In genomic region chr12:103956515-103957027, GRCh38 we compare ENCODE assay signal across 8 cellular contexts. TPM values are rescaled to one million over a fixed set of nuclear protein-coding genes. Genes with fewer than 3 reads are reported as not detected.
DNase-seq lines count a peak whose midpoint lies in the region; ATAC-seq and TF ChIP-seq lines count a peak whose summit lies in the region.

No MANE protein-coding gene starts in this region.

- ATAC-seq in GM21390 (IDR thresholded peaks at IDR 0.05; ENCODE audit: unreplicated experiment) (peak; percentile 25), IMR-90 (ENCODE audit: low read depth) (peak; percentile 52)

- peak overlapping the region; percentile 88; the same call in 1 of the 2 replicates for H2AK5ac ChIP-seq in IMR-90 (ENCODE audit: low read depth, low read length)

- TF ChIP-seq CTCF in Caco-2 (IDR thresholded peaks at IDR 0.05; ENCODE audit: insufficient read depth in 1 of 2, low read depth in 1 of 2, low read length in 1 of 2, severe bottlenecking in 1 of 2, unreplicated experiment in 1 of 2): no peak
- no peak for TF ChIP-seq CTCF in IMR-90 (conservative IDR thresholded peaks at IDR 0.05; ENCODE audit: low read depth, low read length)
- no peak for TF ChIP-seq CTCF in astrocyte of the cerebellum (IDR thresholded peaks at IDR 0.05; ENCODE audit: low read depth, low read length, missing control alignments)
- TF ChIP-seq CTCF in kidney epithelial cell (IDR thresholded peaks at IDR 0.05; ENCODE audit: insufficient read depth, low read length, poor library complexity, severe bottlenecking): no peak

- no peaks in the 10 kb centered on the region for H3K27me3 ChIP-seq in Caco-2 (replicated peaks; ENCODE audit: control insufficient read depth, insufficient read depth, low read length)
- no peaks in the 10 kb centered on the region for H3K27me3 ChIP-seq in IMR-90 (ENCODE audit: control insufficient read depth, insufficient read depth, low read length)
- H3K27me3 ChIP-seq in kidney epithelial cell (ENCODE audit: control insufficient read depth, insufficient read depth, low read length): no peaks in the 10 kb centered on the region

- H3K27ac Mint-ChIP-seq in Caco-2 (ENCODE audit: unreplicated experiment): peak overlapping the region; percentile 97

- peaks cover 5% of the 10 kb centered on the region; the same call in 1 of the 2 replicates for H3K9me1 ChIP-seq in IMR-90 (ENCODE audit: insufficient read depth, low read length)

- TF ChIP-seq RAD21 in IMR-90 (IDR thresholded peaks at IDR 0.05; ENCODE audit: low read length): no peak

- no peaks in the 10 kb centered on the region for H3K27me3 Mint-ChIP-seq in Caco-2 (ENCODE audit: insufficient read depth, unreplicated experiment)

- H2AK9ac ChIP-seq in IMR-90 (replicated peaks; ENCODE audit: low read depth, low read length, poor library complexity): peak overlapping the region; percentile 90

- dilution Hi-C loops in IMR-90 (cut with HindIII; ENCODE audit: low sequenced_read_pairs, unreplicated experiment): no loop called here

- peak overlapping the region; percentile 92 for H3K14ac ChIP-seq in IMR-90 (replicated peaks; ENCODE audit: low read depth, low read length)

- DNase-seq in Caco-2 (peak; percentile 45 to 47), IMR-90 (no peak), astrocyte of the cerebellum (ENCODE audit: low read depth) (no peak), kidney epithelial cell (ENCODE audit: low read depth) (no peak), substantia nigra (lab: John Stamatoyannopoulos, UW) (peak in 23 of 49 donors; percentile 22 to 77 (median 53)), DMS114 treated with DMSO at 0.1 percent for 48 hours (lab: John Stamatoyannopoulos, UW; ENCODE audit: unreplicated experiment) (no peak), NCI-H1417 treated with DMSO at 0.1 percent for 48 hours (lab: John Stamatoyannopoulos, UW) (no peak)

- peaks cover 18% of the 10 kb centered on the region for H3K4me1 Mint-ChIP-seq in Caco-2 (ENCODE audit: low read depth, unreplicated experiment)

- H3K9me3 Mint-ChIP-seq in Caco-2 (ENCODE audit: unreplicated experiment): no peaks in the 10 kb centered on the region

- H3K4me3 Mint-ChIP-seq in Caco-2 (ENCODE audit: unreplicated experiment): peak overlapping the region; percentile 79

- TF ChIP-seq POLR2A in IMR-90 (IDR thresholded peaks at IDR 0.05; ENCODE audit: low read depth, low read length): no peak

- H3K4me2 ChIP-seq in IMR-90 (ENCODE audit: low read depth, low read length): peak overlapping the region; percentile 98

- peak overlapping the region; percentile 30; the same call in 2 of the 3 replicates for H2BK15ac ChIP-seq in IMR-90 (ENCODE audit: low read depth, low read length)

- peak overlapping the region; percentile 93 for H3K9ac ChIP-seq in IMR-90 (ENCODE audit: low read depth, low read length)

- peak overlapping the region; percentile 91 to 95 for H4K8ac ChIP-seq in IMR-90 (ENCODE audit: low read depth in 2 of 2, low read length in 2 of 2)

- H3K56ac ChIP-seq in IMR-90 (ENCODE audit: extremely low read depth, insufficient read depth, low read length): peak overlapping the region; percentile 78; the same call in 1 of the 2 replicates

- POLR2A ChIA-PET in Caco-2 (lab: Charles Lee) (interaction anchor here (0.6 to 2.4 kb wide), 4 partner anchors 9 to 108 kb away, joined by 3 to 28 read pairs (median 9); partner anchors contain the start of genes HCFC2, HSP90B1 and TDG), IMR-90 (lab: Charles Lee; ENCODE audit: unreplicated experiment) (interaction anchor here (1.0 kb wide), 1 partner anchor 10 kb away, joined by 6 read pairs; the partner anchor contains the start of gene TDG)

- WGBS in IMR-90 (ENCODE audit: extremely low coverage in 2 of 2, insufficient read length in 1 of 2), 2 experiments: 0% methylated on average over 12 of the region's 31 CpGs; no CpG with 5 or more reads in 1 of the 2 experiments

- BruUV-seq in Caco-2 (replicated peaks; lab: Mats Ljungman, UMichigan) (TSS peak; percentile 27), IMR-90 (replicated peaks; lab: Mats Ljungman, UMichigan) (no TSS peak)

- peak overlapping the region; percentile 78 for H2BK5ac ChIP-seq in IMR-90 (ENCODE audit: low read depth, low read length, poor library complexity, severe bottlenecking)

- peaks cover 21 to 57% of the 10 kb centered on the region in 2 experiments for H3K79me1 ChIP-seq in IMR-90 (ENCODE audit: low read depth in 1 of 2, low read length in 2 of 2)

- peak overlapping the region; percentile 33 for H3K18ac ChIP-seq in IMR-90 (ENCODE audit: low read depth, low read length)

- peak overlapping the region; percentile 46 for H4K5ac ChIP-seq in IMR-90 (ENCODE audit: low read depth, low read length)

- H3K36me3 Mint-ChIP-seq in Caco-2 (ENCODE audit: insufficient read depth, unreplicated experiment): peaks cover 32% of the 10 kb centered on the region

- H3K36me3 ChIP-seq in Caco-2 (ENCODE audit: control insufficient read depth, insufficient read depth, low read length) (peaks cover 3% of the 10 kb centered on the region), IMR-90 (ENCODE audit: control insufficient read depth, insufficient read depth, low read length) (peaks cover 17% of the 10 kb centered on the region), kidney epithelial cell (ENCODE audit: control insufficient read depth, insufficient read depth, low read length) (peaks cover 1% of the 10 kb centered on the region)

- H4K20me1 ChIP-seq in IMR-90 (ENCODE audit: insufficient read depth, low read length): peaks cover 2% of the 10 kb centered on the region; the same call in 1 of the 2 replicates

- H3K4me3 ChIP-seq in Caco-2 (ENCODE audit: low read depth, low read length) (peak overlapping the region; percentile 97), IMR-90 (ENCODE audit: insufficient read depth, low read depth, low read length) (peak overlapping the region; percentile 72), astrocyte of the cerebellum (ENCODE audit: low read depth, low read length) (peak overlapping the region; percentile 90), kidney epithelial cell (ENCODE audit: low read depth, low read length) (peak overlapping the region; percentile 91)

- H4K91ac ChIP-seq in IMR-90 (ENCODE audit: insufficient read depth, low read depth, low read length): peak overlapping the region; percentile 78

- H2AFZ ChIP-seq in IMR-90 (replicated peaks; ENCODE audit: low read length, poor library complexity): peak overlapping the region; percentile 95

- in situ Hi-C loops in IMR-90 (cut with MboI; ENCODE audit: low sequenced_read_pairs): no loop called here
- in situ Hi-C loops in astrocyte of the cerebellum (cut with HindIII; ENCODE audit: low sequenced_read_pairs): no loop called here

- peak overlapping the region; percentile 90 for H3K27ac ChIP-seq in IMR-90 (ENCODE audit: insufficient read depth, low read length)
- H3K27ac ChIP-seq in substantia nigra (ENCODE audit: low read depth, low read length, poor library complexity, severe bottlenecking): peak overlapping the region; percentile 96

- no peak overlapping the region for H2BK20ac ChIP-seq in IMR-90 (ENCODE audit: low read depth, low read length)

- peak overlapping the region; percentile 81 for H3K4ac ChIP-seq in IMR-90 (ENCODE audit: low read depth, low read length)

- peak overlapping the region; percentile 63 for H2BK120ac ChIP-seq in IMR-90 (ENCODE audit: low read depth, low read length)

- peak overlapping the region; percentile 61 for H3K23ac ChIP-seq in IMR-90 (ENCODE audit: low read depth, low read length)

- no peaks in the 10 kb centered on the region for H3K9me3 ChIP-seq in Caco-2
- H3K9me3 ChIP-seq in IMR-90 (ENCODE audit: control insufficient read depth, insufficient read depth, low read length): no peaks in the 10 kb centered on the region

- CTCF ChIA-PET in Caco-2 (lab: Charles Lee): interaction anchor here (1.0 kb wide), 1 partner anchor 9 kb away, joined by 3 read pairs; the partner anchor contains the start of gene TDG
- CTCF ChIA-PET in IMR-90 (lab: Yijun Ruan, JAX): interaction anchor here (0.6 kb wide), 1 partner anchor 16 kb away, joined by 7 read pairs; no protein-coding TSS in a partner anchor

- H3K4me1 ChIP-seq in Caco-2: peaks cover 4% of the 10 kb centered on the region
- H3K4me1 ChIP-seq in IMR-90 (ENCODE audit: control insufficient read depth, insufficient read depth, low read length): peaks cover 3% of the 10 kb centered on the region; the same call in 1 of the 2 replicates

- intact Hi-C loops in Caco-2 (cut with micrococcal nuclease; ENCODE audit: unreplicated experiment) (loop anchor here (1.0 kb wide), 2 partner anchors 9 to 26 kb away; partner anchors contain the start of genes HSP90B1 and TDG), IMR-90 (cut with micrococcal nuclease) (loop anchor here (1.0 to 2.0 kb wide), 3 partner anchors 9 to 152 kb away; partner anchors contain the start of gene TDG)

TF ChIP-seq in IMR-90, 13 proteins besides CTCF, POLR2A, EP300 and RAD21:
- TF ChIP-seq MXI1 (IDR thresholded peaks at IDR 0.05; ENCODE audit: borderline replicate concordance, low read depth, low read length): peak; percentile 42; the same call in 1 of the 2 replicates
- no peak for TF ChIP-seq SMC3 (IDR thresholded peaks at IDR 0.05; ENCODE audit: low read depth, low read length)

RNA-seq across cellular contexts. Expression of gene TDG, which starts 9.1 kb away (rescaled TPM):
- total RNA-seq in Caco-2 (2022) (28.4 and 29.5 TPM in 2 replicates), IMR-90 (2012; rRNA removed) (14.0 and 24.2 TPM in 2 replicates), kidney epithelial cell (34.9 and 35.5 TPM in 2 replicates)
- 11.5 and 14.7 TPM in 2 replicates for polyA plus RNA-seq in IMR-90 (2012; rRNA removed)
- polyA plus RNA-seq in IMR-90 (2012; cell fraction: cytosol; rRNA removed): 2.8 and 3.1 TPM in 2 replicates
- polyA plus RNA-seq in IMR-90 (2012; cell fraction: nucleus; rRNA removed; ENCODE audit: low replicate concordance): 3.7 and 20.5 TPM in 2 replicates

RNA-seq across cellular contexts. Expression of gene HSP90B1, which starts 26.4 kb away (rescaled TPM):
- total RNA-seq in Caco-2 (2022) (845 and 857 TPM in 2 replicates), IMR-90 (2012; rRNA removed) (398 and 587 TPM in 2 replicates), kidney epithelial cell (619 and 748 TPM in 2 replicates)
- 686 and 765 TPM in 2 replicates for polyA plus RNA-seq in IMR-90 (2012; rRNA removed)
- 62.7 and 145 TPM in 2 replicates for polyA plus RNA-seq in IMR-90 (2012; cell fraction: cytosol; rRNA removed)
- polyA plus RNA-seq in IMR-90 (2012; cell fraction: nucleus; rRNA removed; ENCODE audit: low replicate concordance): 32.5 and 474 TPM in 2 replicates

Comparison
In these comparisons a context has a peak if more than half of its experiments do, and no peak if none do; other contexts are left out.
1. DNase-seq: peak in Caco-2 (2 of 2); none in IMR-90 (single experiment), astrocyte of the cerebellum (single experiment), kidney epithelial cell (single experiment), DMS114 treated with DMSO at 0.1 percent for 48 hours (single experiment) and NCI-H1417 treated with DMSO at 0.1 percent for 48 hours (single experiment).
2. Peak in every context shown above with its lines, with median percentiles within 50 percentile points of each other: H3K4me3 ChIP-seq.